4 cellular contexts compared by ENCODE assay signal in genomic region chrY:22935977-22936746, GRCh38. TPM values are rescaled to one million over a fixed set of nuclear protein-coding genes. Genes with fewer than 3 reads are reported as not detected.
"Had no signal": no experiment of that assay in that cellular context is flagged by ENCODE, and none has a peak within 500 bp of the region (broad histone marks: within the 10 kb centered on the region; RNA-seq: fewer than 3 reads in every experiment).

No MANE protein-coding gene starts in this region.

RNA-seq across cellular contexts. Expression of gene BPY2, which starts 47.9 kb away (rescaled TPM):
- total RNA-seq: LHCN-M2, M059J, MCF 10A, NCI-H460 had no signal
